In genomic region chr10:24866615-24867583, GRCh38 we compare ENCODE assay signal across 8 cellular contexts.
DNase-seq lines count a peak whose midpoint lies in the region; ATAC-seq and TF ChIP-seq lines count a peak whose summit lies in the region.

No MANE protein-coding gene starts in this region.

- H3K27me3 Mint-ChIP-seq in GM23338 (ENCODE audit: insufficient read depth, low read depth, poor library complexity) (no peaks in the 10 kb centered on the region), osteocyte (ENCODE audit: unreplicated experiment) (no peaks in the 10 kb centered on the region)

- H3K79me2 ChIP-seq in GM23338 (replicated peaks; ENCODE audit: insufficient read depth) = no peaks in the 10 kb centered on the region

- DNase-seq in GM23338 (ENCODE audit: low spot score) (peak; percentile 27), OCI-M1 (lab: John Stamatoyannopoulos, UW) (peak; percentile 81), fibroblast of pulmonary artery (ENCODE audit: low read depth) (peak; percentile 69), osteocyte (ENCODE audit: extremely low spot score, unreplicated experiment) (no peak)
- DNase-seq in stimulated activated CD4-positive, alpha-beta T cell treated with anti-CD3 and anti-CD28 coated beads, Interleukin-15, amount 100 ng/mL, for 24 hours = no peak
- no peak for DNase-seq in stimulated activated CD4-positive, alpha-beta T cell treated with anti-CD3 and anti-CD28 coated beads, Interleukin-1b, Interleukin-23, amount 100 ng/mL, for 48 hours

- no peaks in the 10 kb centered on the region for H3K9me2 ChIP-seq in GM23338 (ENCODE audit: insufficient read depth)

- peak; percentile 72 for ATAC-seq in GM23338
- no peak for ATAC-seq in GM18517 (IDR thresholded peaks at IDR 0.05; ENCODE audit: unreplicated experiment)
- ATAC-seq in GM18873 (IDR thresholded peaks at IDR 0.05; ENCODE audit: low FRiP score, unreplicated experiment) = no peak

- no peak overlapping the region for H3K27ac ChIP-seq in GM23338 (ENCODE audit: low read depth)

- H3K4me3 ChIP-seq in GM23338 (no peak overlapping the region), fibroblast of pulmonary artery (replicated peaks; ENCODE audit: low read depth, low read length) (peak overlapping the region; percentile 6)

- no peaks in the 10 kb centered on the region for H3F3A ChIP-seq in GM23338 (replicated peaks; ENCODE audit: low read depth)

- H3K36me3 Mint-ChIP-seq in GM23338 (ENCODE audit: low read depth) = peaks cover 13% of the 10 kb centered on the region
- peaks cover 4% of the 10 kb centered on the region for H3K36me3 Mint-ChIP-seq in osteocyte (ENCODE audit: unreplicated experiment)

- H4K20me1 ChIP-seq in GM23338 (replicated peaks; ENCODE audit: insufficient read depth) = no peaks in the 10 kb centered on the region

- H3K27ac Mint-ChIP-seq in GM23338 (peak overlapping the region; percentile 71), osteocyte (ENCODE audit: unreplicated experiment) (peak overlapping the region; percentile 85)

- H3K4me2 ChIP-seq in GM23338 = no peak overlapping the region

- H2AFZ ChIP-seq in GM23338 = 0 out of 2 replicates have a peak overlapping the region, but pooled peaks have one; percentile 16

- H3K27me3 ChIP-seq in GM23338 (ENCODE audit: insufficient read depth) = no peaks in the 10 kb centered on the region

- H3K4me1 ChIP-seq in GM23338 (ENCODE audit: insufficient read depth) = 0 out of 2 replicates have a peak, but pooled peaks cover 5% of the 10 kb centered on the region

- H3K9me3 Mint-ChIP-seq in GM23338 (0 out of 3 replicates have a peak, but pooled peaks cover 4% of the 10 kb centered on the region), osteocyte (ENCODE audit: unreplicated experiment) (peaks cover 6% of the 10 kb centered on the region)

- H3K4me1 Mint-ChIP-seq in GM23338 (peaks cover 24% of the 10 kb centered on the region), osteocyte (ENCODE audit: unreplicated experiment) (peaks cover 34% of the 10 kb centered on the region)

- TF ChIP-seq CTCF in GM23338 (conservative IDR thresholded peaks at IDR 0.05; ENCODE audit: low read depth in 2 of 2) (no peak), fibroblast of pulmonary artery (IDR thresholded peaks at IDR 0.05; ENCODE audit: low read length, missing control alignments) (no peak), osteocyte (IDR thresholded peaks at IDR 0.05) (no peak)

- H3K36me3 ChIP-seq in GM23338 (ENCODE audit: insufficient read depth) = no peaks in the 10 kb centered on the region

- H3K4me3 Mint-ChIP-seq in GM23338 (no peak overlapping the region; the same call in 2 of the 3 replicates), osteocyte (ENCODE audit: unreplicated experiment) (no peak overlapping the region)

TF ChIP-seq in GM23338, 12 proteins besides CTCF, POLR2A, EP300 and RAD21:
- TF ChIP-seq ETS1 (IDR thresholded peaks at IDR 0.05) = no peak
- TF ChIP-seq ZNF462 (CRISPR knock-in tag; IDR thresholded peaks at IDR 0.05) = no peak
- no peak for TF ChIP-seq POLR2AphosphoS5 (IDR thresholded peaks at IDR 0.05; ENCODE audit: low read depth)
- no peak for TF ChIP-seq JUNB (IDR thresholded peaks at IDR 0.05; ENCODE audit: unreplicated experiment)
- TF ChIP-seq REST (IDR thresholded peaks at IDR 0.05; ENCODE audit: unreplicated experiment) = no peak
- TF ChIP-seq EZH2phosphoT487 (IDR thresholded peaks at IDR 0.05; ENCODE audit: unreplicated experiment) = no peak
- no peak for TF ChIP-seq NANOG (IDR thresholded peaks at IDR 0.05; ENCODE audit: borderline replicate concordance)
- TF ChIP-seq EZH2 (IDR thresholded peaks at IDR 0.05; ENCODE audit: low read depth, unreplicated experiment) = no peak
- no peak for TF ChIP-seq CREB1 (CRISPR knock-in tag; IDR thresholded peaks at IDR 0.05; ENCODE audit: low read depth)
TF ChIP-seq in GM23338: peak in this region for 0.

Comparison
In these comparisons a context has a peak if more than half of its experiments do, and no peak if none do; other contexts are left out.
1. DNase-seq: peak in GM23338 (single experiment), OCI-M1 (single experiment) and fibroblast of pulmonary artery (single experiment); none in osteocyte (single experiment), stimulated activated CD4-positive, alpha-beta T cell treated with anti-CD3 and anti-CD28 coated beads, Interleukin-15, amount 100 ng/mL, for 24 hours (single experiment) and stimulated activated CD4-positive, alpha-beta T cell treated with anti-CD3 and anti-CD28 coated beads, Interleukin-1b, Interleukin-23, amount 100 ng/mL, for 48 hours (single experiment).